ENCODE assay signal across 9 cellular contexts in the genomic region with DNA sequence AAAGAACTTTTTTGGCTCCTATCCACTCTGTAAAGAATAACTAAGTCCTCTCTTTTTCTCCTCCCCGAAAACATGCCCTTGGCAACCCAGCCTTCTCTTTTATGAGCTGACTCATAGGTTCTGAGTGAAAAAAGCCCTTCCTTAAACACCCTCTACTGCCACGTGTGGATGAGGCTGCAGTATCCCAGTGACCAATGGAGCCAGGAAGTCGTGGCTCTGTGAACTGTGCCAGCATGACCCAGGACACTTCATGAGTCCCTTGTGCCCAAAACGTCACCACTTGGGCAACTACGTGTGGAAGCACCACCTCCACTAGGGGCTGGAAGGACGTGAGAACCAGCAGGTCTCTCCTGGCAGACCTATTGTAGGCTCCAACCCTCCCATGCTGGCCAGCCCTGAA.
DNase-seq lines count a peak whose midpoint lies in the region; ATAC-seq and TF ChIP-seq lines count a peak whose summit lies in the region.
"Had no signal": no experiment of that assay in that cellular context is flagged by ENCODE, and none has a peak within 500 bp of the region (broad histone marks: within the 10 kb centered on the region; RNA-seq: fewer than 3 reads in every experiment).

No MANE protein-coding gene starts in this region.

- H3K27me3 ChIP-seq in brain microvascular endothelial cell (replicated peaks) (no peaks in the 10 kb centered on the region), kidney epithelial cell (ENCODE audit: control insufficient read depth, insufficient read depth, low read length) (peaks cover 5% of the 10 kb centered on the region), thoracic aorta (replicated peaks; ENCODE audit: insufficient read depth) (no peaks in the 10 kb centered on the region)

- ATAC-seq in thoracic aorta (ENCODE audit: insufficient number of reproducible peaks, low FRiP score, low read depth) (peak; percentile 97), GM21360 (IDR thresholded peaks at IDR 0.05; ENCODE audit: unreplicated experiment) (no peak), HG02759 (IDR thresholded peaks at IDR 0.05; ENCODE audit: unreplicated experiment) (no peak), GM18511 (IDR thresholded peaks at IDR 0.05; ENCODE audit: unreplicated experiment) (no peak)

- H3K36me3 ChIP-seq in brain microvascular endothelial cell (replicated peaks), result no peaks in the 10 kb centered on the region
- no peaks in the 10 kb centered on the region for H3K36me3 ChIP-seq in kidney epithelial cell (ENCODE audit: control insufficient read depth, insufficient read depth, low read length)
- no peaks in the 10 kb centered on the region for H3K36me3 ChIP-seq in thoracic aorta

- in situ Hi-C loops in brain microvascular endothelial cell (cut with HindIII; ENCODE audit: low pct_ligation_motif_present, low sequenced_read_pairs), result no loop called here

- H3K9me3 ChIP-seq in thoracic aorta, result no peaks in the 10 kb centered on the region

- TF ChIP-seq CTCF in HFF-Myc (IDR thresholded peaks at IDR 0.05; ENCODE audit: low read depth, low read length, missing control alignments) (peak; percentile 7), brain microvascular endothelial cell (IDR thresholded peaks at IDR 0.05; ENCODE audit: low read depth, low read length, missing control alignments) (peak; percentile 37), kidney epithelial cell (IDR thresholded peaks at IDR 0.05; ENCODE audit: insufficient read depth, low read length, poor library complexity, severe bottlenecking) (no peak), thoracic aorta (IDR thresholded peaks at IDR 0.05) (peak; percentile 30)

- DNase-seq in HFF-Myc (ENCODE audit: extremely low read depth, low read depth) (peak; percentile 78), brain microvascular endothelial cell (peak; percentile 56), kidney epithelial cell (ENCODE audit: low read depth) (peak; percentile 49), thoracic aorta (ENCODE audit: low spot score) (peak; percentile 85), T-helper 2 cell (no peak)
- DNase-seq: activated B cell treated with CpG ODN at 0.5 μM for 24 hours had no signal

- H3K27ac ChIP-seq in brain microvascular endothelial cell (no peak overlapping the region), thoracic aorta (peak overlapping the region; percentile 70 to 90)

- H3K4me1 ChIP-seq in thoracic aorta (ENCODE audit: control insufficient read depth in 1 of 2, low read depth in 2 of 2), result peaks cover 19 to 52% of the 10 kb centered on the region in 2 donors

- H3K4me3 ChIP-seq in HFF-Myc (replicated peaks; ENCODE audit: low read depth, low read length) (no peak overlapping the region), brain microvascular endothelial cell (ENCODE audit: low read depth, low read length) (no peak overlapping the region), kidney epithelial cell (ENCODE audit: low read depth, low read length) (no peak overlapping the region), thoracic aorta (no peak overlapping the region)

Comparison
In these comparisons a context has a peak if more than half of its experiments do, and no peak if none do; other contexts are left out.
1. DNase-seq: peak in HFF-Myc (single experiment), brain microvascular endothelial cell (single experiment), kidney epithelial cell (single experiment) and thoracic aorta (single experiment); none in T-helper 2 cell (0 of 5).